ENCODE assay signal across 1 cellular context in genomic region chrX:154540897-154541535, GRCh38.
TF ChIP-seq lines count a peak whose summit lies in the region.

No MANE protein-coding gene starts in this region.

TF ChIP-seq in HepG2, 621 proteins besides CTCF, POLR2A, EP300 and RAD21 (continued from another document and continues in another):
- TF ChIP-seq ZBTB26 (CRISPR knock-in tag; IDR thresholded peaks at IDR 0.05; ENCODE audit: borderline replicate concordance) (peak; percentile 72; the same call in 1 of the 2 replicates), POLR2AphosphoS5 (IDR thresholded peaks at IDR 0.05; ENCODE audit: low read depth, low read length) (peak; percentile 64), ZBTB46 (CRISPR knock-in tag; IDR thresholded peaks at IDR 0.05; ENCODE audit: borderline replicate concordance) (no peak), FOSL2 (CRISPR knock-in tag; IDR thresholded peaks at IDR 0.05) (peak; percentile 85), SP5 (CRISPR knock-in tag; IDR thresholded peaks at IDR 0.05; ENCODE audit: borderline replicate concordance, low read depth) (peak; percentile 35; the same call in 1 of the 2 replicates), NR2F1 (CRISPR knock-in tag; IDR thresholded peaks at IDR 0.05) (peak in 1 of 2 experiments; percentile 32; a peak in 1 of 4 replicates), AGO2 (optimal IDR thresholded peaks at IDR 0.05; ENCODE audit: low read depth, low read length) (peak; percentile 66), KLF16 (CRISPR knock-in tag; IDR thresholded peaks at IDR 0.05) (no peak), MED1 (CRISPR knock-in tag; IDR thresholded peaks at IDR 0.05) (peak; percentile 84), SAP130 (CRISPR knock-in tag; IDR thresholded peaks at IDR 0.05; ENCODE audit: low read depth) (peak; percentile 87), POLR2G (IDR thresholded peaks at IDR 0.05; ENCODE audit: low read depth, low read length) (peak; percentile 72), EED (CRISPR knock-in tag; IDR thresholded peaks at IDR 0.05) (0 out of 2 replicates have a peak, but pooled peaks have one; percentile 20), PITX1 (CRISPR knock-in tag; IDR thresholded peaks at IDR 0.05) (peak; percentile 67; the same call in 1 of the 2 replicates), ZBTB14 (CRISPR knock-in tag; IDR thresholded peaks at IDR 0.05) (no peak), LCORL (IDR thresholded peaks at IDR 0.05) (no peak), LCORL (CRISPR knock-in tag; IDR thresholded peaks at IDR 0.05) (peak; percentile 68; the same call in 1 of the 2 replicates), SP1 (IDR thresholded peaks at IDR 0.05) (no peak), SP1 (CRISPR knock-in tag; IDR thresholded peaks at IDR 0.05) (no peak), PLRG1 (conservative IDR thresholded peaks at IDR 0.05) (no peak), CC2D1A (CRISPR knock-in tag; IDR thresholded peaks at IDR 0.05) (no peak), GLI4 (CRISPR knock-in tag; IDR thresholded peaks at IDR 0.05; ENCODE audit: borderline replicate concordance) (no peak; the same call in 1 of the 2 replicates), ZNF784 (CRISPR knock-in tag; IDR thresholded peaks at IDR 0.05; ENCODE audit: borderline replicate concordance) (no peak), ZNF256 (CRISPR knock-in tag; conservative IDR thresholded peaks at IDR 0.05) (no peak), U2AF2 (IDR thresholded peaks at IDR 0.05; ENCODE audit: low read depth, low read length) (no peak), ZNF607 (CRISPR knock-in tag; IDR thresholded peaks at IDR 0.05; ENCODE audit: borderline replicate concordance) (no peak), SRSF9 (IDR thresholded peaks at IDR 0.05; ENCODE audit: borderline replicate concordance, insufficient read depth, low read depth, low read length, poor library complexity, severe bottlenecking) (no peak), ZKSCAN5 (CRISPR knock-in tag; IDR thresholded peaks at IDR 0.05) (no peak), BCL6 (CRISPR knock-in tag; IDR thresholded peaks at IDR 0.05) (peak; percentile 53; the same call in 1 of the 2 replicates), RARA (CRISPR knock-in tag; IDR thresholded peaks at IDR 0.05) (peak; percentile 83), SOX6 (IDR thresholded peaks at IDR 0.05) (no peak), SOX6 (CRISPR knock-in tag; IDR thresholded peaks at IDR 0.05) (peak; percentile 54; the same call in 1 of the 2 replicates), ZNF136 (CRISPR knock-in tag; IDR thresholded peaks at IDR 0.05; ENCODE audit: low read depth) (no peak), THRA (CRISPR knock-in tag; IDR thresholded peaks at IDR 0.05; ENCODE audit: borderline replicate concordance) (peak; percentile 62; the same call in 1 of the 2 replicates), TEAD3 (CRISPR knock-in tag; optimal IDR thresholded peaks at IDR 0.05; ENCODE audit: borderline replicate concordance) (peak; percentile 77), ERF (CRISPR knock-in tag; IDR thresholded peaks at IDR 0.05) (no peak; the same call in 1 of the 2 replicates), KDM2A (CRISPR knock-in tag; IDR thresholded peaks at IDR 0.05; ENCODE audit: borderline replicate concordance, low read depth) (no peak; the same call in 1 of the 2 replicates), TARDBP (CRISPR knock-in tag; IDR thresholded peaks at IDR 0.05) (0 out of 2 replicates have a peak, but pooled peaks have one; percentile 52), ZNF207 (IDR thresholded peaks at IDR 0.05; ENCODE audit: borderline replicate concordance) (no peak), SKIL (CRISPR knock-in tag; IDR thresholded peaks at IDR 0.05; ENCODE audit: borderline replicate concordance) (peak; percentile 73; the same call in 1 of the 2 replicates), ZNF770 (CRISPR knock-in tag; IDR thresholded peaks at IDR 0.05) (no peak)
- TF ChIP-seq, protein P1, sequence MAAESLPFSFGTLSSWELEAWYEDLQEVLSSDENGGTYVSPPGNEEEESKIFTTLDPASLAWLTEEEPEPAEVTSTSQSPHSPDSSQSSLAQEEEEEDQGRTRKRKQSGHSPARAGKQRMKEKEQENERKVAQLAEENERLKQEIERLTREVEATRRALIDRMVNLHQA (CRISPR knock-in tag; IDR thresholded peaks at IDR 0.05): no peak
- TF ChIP-seq, protein P2, sequence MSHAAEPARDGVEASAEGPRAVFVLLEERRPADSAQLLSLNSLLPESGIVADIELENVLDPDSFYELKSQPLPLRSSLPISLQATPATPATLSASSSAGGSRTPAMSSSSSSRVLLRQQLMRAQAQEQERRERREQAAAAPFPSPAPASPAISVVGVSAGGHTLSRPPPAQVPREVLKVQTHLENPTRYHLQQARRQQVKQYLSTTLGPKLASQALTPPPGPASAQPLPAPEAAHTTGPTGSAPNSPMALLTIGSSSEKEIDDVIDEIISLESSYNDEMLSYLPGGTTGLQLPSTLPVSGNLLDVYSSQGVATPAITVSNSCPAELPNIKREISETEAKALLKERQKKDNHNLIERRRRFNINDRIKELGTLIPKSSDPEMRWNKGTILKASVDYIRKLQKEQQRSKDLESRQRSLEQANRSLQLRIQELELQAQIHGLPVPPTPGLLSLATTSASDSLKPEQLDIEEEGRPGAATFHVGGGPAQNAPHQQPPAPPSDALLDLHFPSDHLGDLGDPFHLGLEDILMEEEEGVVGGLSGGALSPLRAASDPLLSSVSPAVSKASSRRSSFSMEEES (CRISPR knock-in tag; IDR thresholded peaks at IDR 0.05): 0 out of 2 replicates have a peak, but pooled peaks have one; percentile 35
- TF ChIP-seq, protein P3, sequence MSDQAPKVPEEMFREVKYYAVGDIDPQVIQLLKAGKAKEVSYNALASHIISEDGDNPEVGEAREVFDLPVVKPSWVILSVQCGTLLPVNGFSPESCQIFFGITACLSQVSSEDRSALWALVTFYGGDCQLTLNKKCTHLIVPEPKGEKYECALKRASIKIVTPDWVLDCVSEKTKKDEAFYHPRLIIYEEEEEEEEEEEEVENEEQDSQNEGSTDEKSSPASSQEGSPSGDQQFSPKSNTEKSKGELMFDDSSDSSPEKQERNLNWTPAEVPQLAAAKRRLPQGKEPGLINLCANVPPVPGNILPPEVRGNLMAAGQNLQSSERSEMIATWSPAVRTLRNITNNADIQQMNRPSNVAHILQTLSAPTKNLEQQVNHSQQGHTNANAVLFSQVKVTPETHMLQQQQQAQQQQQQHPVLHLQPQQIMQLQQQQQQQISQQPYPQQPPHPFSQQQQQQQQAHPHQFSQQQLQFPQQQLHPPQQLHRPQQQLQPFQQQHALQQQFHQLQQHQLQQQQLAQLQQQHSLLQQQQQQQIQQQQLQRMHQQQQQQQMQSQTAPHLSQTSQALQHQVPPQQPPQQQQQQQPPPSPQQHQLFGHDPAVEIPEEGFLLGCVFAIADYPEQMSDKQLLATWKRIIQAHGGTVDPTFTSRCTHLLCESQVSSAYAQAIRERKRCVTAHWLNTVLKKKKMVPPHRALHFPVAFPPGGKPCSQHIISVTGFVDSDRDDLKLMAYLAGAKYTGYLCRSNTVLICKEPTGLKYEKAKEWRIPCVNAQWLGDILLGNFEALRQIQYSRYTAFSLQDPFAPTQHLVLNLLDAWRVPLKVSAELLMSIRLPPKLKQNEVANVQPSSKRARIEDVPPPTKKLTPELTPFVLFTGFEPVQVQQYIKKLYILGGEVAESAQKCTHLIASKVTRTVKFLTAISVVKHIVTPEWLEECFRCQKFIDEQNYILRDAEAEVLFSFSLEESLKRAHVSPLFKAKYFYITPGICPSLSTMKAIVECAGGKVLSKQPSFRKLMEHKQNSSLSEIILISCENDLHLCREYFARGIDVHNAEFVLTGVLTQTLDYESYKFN (CRISPR knock-in tag; conservative IDR thresholded peaks at IDR 0.05): peak; percentile 72
- TF ChIP-seq, protein P4, sequence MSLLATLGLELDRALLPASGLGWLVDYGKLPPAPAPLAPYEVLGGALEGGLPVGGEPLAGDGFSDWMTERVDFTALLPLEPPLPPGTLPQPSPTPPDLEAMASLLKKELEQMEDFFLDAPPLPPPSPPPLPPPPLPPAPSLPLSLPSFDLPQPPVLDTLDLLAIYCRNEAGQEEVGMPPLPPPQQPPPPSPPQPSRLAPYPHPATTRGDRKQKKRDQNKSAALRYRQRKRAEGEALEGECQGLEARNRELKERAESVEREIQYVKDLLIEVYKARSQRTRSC (CRISPR knock-in tag; IDR thresholded peaks at IDR 0.05; ENCODE audit: low read depth): no peak
- TF ChIP-seq, protein P5, sequence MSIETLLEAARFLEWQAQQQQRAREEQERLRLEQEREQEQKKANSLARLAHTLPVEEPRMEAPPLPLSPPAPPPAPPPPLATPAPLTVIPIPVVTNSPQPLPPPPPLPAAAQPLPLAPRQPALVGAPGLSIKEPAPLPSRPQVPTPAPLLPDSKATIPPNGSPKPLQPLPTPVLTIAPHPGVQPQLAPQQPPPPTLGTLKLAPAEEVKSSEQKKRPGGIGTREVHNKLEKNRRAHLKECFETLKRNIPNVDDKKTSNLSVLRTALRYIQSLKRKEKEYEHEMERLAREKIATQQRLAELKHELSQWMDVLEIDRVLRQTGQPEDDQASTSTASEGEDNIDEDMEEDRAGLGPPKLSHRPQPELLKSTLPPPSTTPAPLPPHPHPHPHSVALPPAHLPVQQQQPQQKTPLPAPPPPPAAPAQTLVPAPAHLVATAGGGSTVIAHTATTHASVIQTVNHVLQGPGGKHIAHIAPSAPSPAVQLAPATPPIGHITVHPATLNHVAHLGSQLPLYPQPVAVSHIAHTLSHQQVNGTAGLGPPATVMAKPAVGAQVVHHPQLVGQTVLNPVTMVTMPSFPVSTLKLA (IDR thresholded peaks at IDR 0.05): no peak
